Comparison of ENCODE assay signal across 23 cellular contexts in genomic region chr2:163647300-163647699, GRCh38.
"Had no signal": no experiment of that assay in that cellular context is flagged by ENCODE, and none has a peak within 500 bp of the region (broad histone marks: within the 10 kb centered on the region; RNA-seq: fewer than 3 reads in every experiment).

No MANE protein-coding gene starts in this region.

- H3K36me3 ChIP-seq: right lobe of liver, thyroid gland, upper lobe of right lung, WERI-Rb-1 had no signal

- ATAC-seq: activated T-cell treated with anti-CD3 and anti-CD28 coated beads, Interleukin-2, amount 50 U/mL, for 4 hours; mucosa of descending colon; right lobe of liver; upper lobe of right lung had no signal

- H3K27me3 ChIP-seq: right lobe of liver, thyroid gland, upper lobe of right lung had no signal

- DNase-seq: activated CD4-positive, alpha-beta T cell treated with anti-CD3 and anti-CD28 coated beads, Interleukin-2, amount 50 U/mL, for 4 hours; activated CD8-positive, alpha-beta memory T cell treated with anti-CD3 and anti-CD28 coated beads for 24 hours; activated CD8-positive, alpha-beta memory T cell treated with anti-CD3 and anti-CD28 coated beads, Interleukin-2, amount 50 U/mL, for 4 hours; activated naive CD4-positive, alpha-beta T cell treated with Interleukin-2 at 50 U/mL for 16 hours; activated naive CD8-positive, alpha-beta T cell treated with anti-CD3 and anti-CD28 coated beads for 36 hours; activated T-cell treated with anti-CD3 and anti-CD28 coated beads, Interleukin-2, amount 50 U/mL, for 4 hours; dermis blood vessel endothelial cell; effector memory CD4-positive, alpha-beta T cell; foreskin melanocyte; glutamatergic neuron; hippocampal formation; mucosa of descending colon; naive B cell; occipital lobe; posterior cingulate gyrus; right lobe of liver; stimulated activated CD4-positive, alpha-beta T cell treated with anti-CD3 and anti-CD28 coated beads, Interleukin-1b, Interleukin-23, amount 100 ng/mL, for 48 hours; substantia nigra; T-helper 1 cell; thyroid gland; upper lobe of right lung; WERI-Rb-1 had no signal

- H3K27ac ChIP-seq: right lobe of liver, skin epidermis, thyroid gland, upper lobe of right lung, WERI-Rb-1 had no signal

- H3K9me3 ChIP-seq: mucosa of descending colon, right lobe of liver, thyroid gland, upper lobe of right lung had no signal

- H3K4me3 ChIP-seq: mucosa of descending colon, right lobe of liver, skin epidermis, thyroid gland, upper lobe of right lung had no signal

- H3K4me1 ChIP-seq: right lobe of liver, thyroid gland, upper lobe of right lung had no signal
